Comparison of ENCODE assay signal across 8 cellular contexts in genomic region chr15:77959094-77959879, GRCh38.
DNase-seq lines count a peak whose midpoint lies in the region; ATAC-seq and TF ChIP-seq lines count a peak whose summit lies in the region.

No MANE protein-coding gene starts in this region.

- no peaks in the 10 kb centered on the region for H3K9me3 Mint-ChIP-seq in activated T-cell treated with anti-CD3 and anti-CD28 coated beads, Interleukin-2, amount 50 U/mL, for 4 hours

- H4K20me1 ChIP-seq in fibroblast of lung (ENCODE audit: control insufficient read depth, extremely low read depth, insufficient read depth, low read length) (no peaks in the 10 kb centered on the region), neural cell (ENCODE audit: insufficient read depth) (no peaks in the 10 kb centered on the region)

- no peaks in the 10 kb centered on the region for H3K4me1 ChIP-seq in fibroblast of lung (ENCODE audit: control insufficient read depth, extremely low read depth, insufficient read depth, low read length)

- POLR2A ChIA-PET in AG04449 (lab: Yijun Ruan, JAX): interaction anchor here (0.6 kb wide), 1 partner anchor 151 kb away, joined by 3 read pairs; no protein-coding TSS in a partner anchor

- H3K79me2 ChIP-seq in fibroblast of lung (ENCODE audit: control insufficient read depth, insufficient read depth, low read length): no peaks in the 10 kb centered on the region
- H3K79me2 ChIP-seq in neural cell (replicated peaks; ENCODE audit: insufficient read depth, low read length): no peaks in the 10 kb centered on the region

- no peak overlapping the region for H3K4me3 Mint-ChIP-seq in activated T-cell treated with anti-CD3 and anti-CD28 coated beads, Interleukin-2, amount 50 U/mL, for 4 hours

- H3K36me3 Mint-ChIP-seq in activated T-cell treated with anti-CD3 and anti-CD28 coated beads, Interleukin-2, amount 50 U/mL, for 4 hours (ENCODE audit: insufficient read depth): no peaks in the 10 kb centered on the region

- no peaks in the 10 kb centered on the region for H3K9me2 ChIP-seq in neural cell (ENCODE audit: insufficient read depth, low read length)

- H3K9ac ChIP-seq in fibroblast of lung (ENCODE audit: insufficient read depth, low read length): no peak overlapping the region
- no peak overlapping the region for H3K9ac ChIP-seq in neural cell (ENCODE audit: low read length)

- H2AFZ ChIP-seq in fibroblast of lung (ENCODE audit: low read length): no peak overlapping the region
- H2AFZ ChIP-seq in neural cell (ENCODE audit: low read depth, low read length): no peak overlapping the region

- H3F3A ChIP-seq in neural cell (ENCODE audit: insufficient read depth, low read length, poor library complexity, severe bottlenecking): no peaks in the 10 kb centered on the region

- H3K27ac ChIP-seq in fibroblast of lung (ENCODE audit: insufficient read depth, low read length) (no peak overlapping the region), neural cell (ENCODE audit: low read length) (no peak overlapping the region)

- peak; percentile 90 for TF ChIP-seq RAD21 in neural cell (conservative IDR thresholded peaks at IDR 0.05)

- H3K9me3 ChIP-seq in fibroblast of lung (ENCODE audit: control insufficient read depth, insufficient read depth, low read depth, low read length): no peaks in the 10 kb centered on the region
- no peaks in the 10 kb centered on the region for H3K9me3 ChIP-seq in neural cell (ENCODE audit: low read length)

- H3K27me3 ChIP-seq in fibroblast of lung (ENCODE audit: control insufficient read depth, insufficient read depth, low read length) (peaks cover 9% of the 10 kb centered on the region), neural cell (ENCODE audit: insufficient read depth, low read depth, low read length) (no peaks in the 10 kb centered on the region)

- H3K36me3 ChIP-seq in fibroblast of lung (ENCODE audit: control insufficient read depth, insufficient read depth, low read length): no peaks in the 10 kb centered on the region
- H3K36me3 ChIP-seq in neural cell (ENCODE audit: insufficient read depth, low read length): no peaks in the 10 kb centered on the region

- CTCF ChIA-PET in AG04449 (lab: Yijun Ruan, JAX): interaction anchor here (0.6 to 7.2 kb wide), 49 partner anchors 9 to 458 kb away, joined by 3 to 330 read pairs (median 4); partner anchors contain the start of genes IDH3A and SH2D7

- TF ChIP-seq CTCF in AG04449 (IDR thresholded peaks at IDR 0.05; ENCODE audit: insufficient read depth, low read length, missing control alignments): peak; percentile 92
- peak; percentile 96 to 97 for TF ChIP-seq CTCF in fibroblast of lung (conservative IDR thresholded peaks at IDR 0.05 in 1 of 2, IDR thresholded peaks at IDR 0.05 in 1 of 2; ENCODE audit: low read depth in 1 of 2, low read length in 2 of 2)
- TF ChIP-seq CTCF in neural cell (IDR thresholded peaks at IDR 0.05; ENCODE audit: poor library complexity, severe bottlenecking): peak; percentile 93

- DNase-seq in AG04449 (ENCODE audit: low read depth, low spot score) (no peak), HPDE6-E6E7 (ENCODE audit: extremely low spot score) (peak; percentile 71), OCI-M2 (lab: John Stamatoyannopoulos, UW; ENCODE audit: unreplicated experiment) (peak; percentile 9), fibroblast of lung (ENCODE audit: low read depth in 2 of 2) (peak; percentile 46 to 60)
- DNase-seq in activated T-cell treated with anti-CD3 and anti-CD28 coated beads, Interleukin-2, amount 50 U/mL, for 4 hours: peak; percentile 75
- DNase-seq in stimulated activated naive CD4-positive, alpha-beta T cell treated with Interleukin-2 at 50 U/mL for 16 hours (lab: John Stamatoyannopoulos, UW): peak; percentile 63

- TF ChIP-seq EP300 in neural cell (conservative IDR thresholded peaks at IDR 0.05; ENCODE audit: poor library complexity, severe bottlenecking): no peak

- H3K4me3 ChIP-seq in AG04449 (ENCODE audit: low read depth, low read length) (peak overlapping the region; percentile 34), fibroblast of lung (replicated peaks in 1 of 4; ENCODE audit: control extremely low read depth in 1 of 4, insufficient read depth in 1 of 4, low read depth in 3 of 4, low read length in 4 of 4) (peak overlapping the region in 3 of 4 experiments; percentile 22 to 42 (median 42)), neural cell (ENCODE audit: low read length) (no peak overlapping the region)

- H3K4me1 Mint-ChIP-seq in activated T-cell treated with anti-CD3 and anti-CD28 coated beads, Interleukin-2, amount 50 U/mL, for 4 hours (ENCODE audit: low read depth): peaks cover 6% of the 10 kb centered on the region

- ATAC-seq in GM18517 (IDR thresholded peaks at IDR 0.05; ENCODE audit: unreplicated experiment): peak; percentile 63
- ATAC-seq in activated T-cell treated with anti-CD3 and anti-CD28 coated beads, Interleukin-2, amount 50 U/mL, for 4 hours: peak; percentile 97 to 99

- H3K27me3 Mint-ChIP-seq in activated T-cell treated with anti-CD3 and anti-CD28 coated beads, Interleukin-2, amount 50 U/mL, for 4 hours (ENCODE audit: low read depth): peaks cover 7% of the 10 kb centered on the region

- H3K4me2 ChIP-seq in fibroblast of lung (ENCODE audit: extremely low read depth, insufficient read depth, low read length) (peak overlapping the region; percentile 68), neural cell (ENCODE audit: low read length) (no peak overlapping the region)

TF ChIP-seq in neural cell, 6 proteins besides CTCF, POLR2A, EP300 and RAD21:
- TF ChIP-seq SMC3 (conservative IDR thresholded peaks at IDR 0.05; ENCODE audit: poor library complexity) (peak; percentile 90), TAF1 (IDR thresholded peaks at IDR 0.05; ENCODE audit: low read depth) (no peak), EZH2 (IDR thresholded peaks at IDR 0.05; ENCODE audit: borderline replicate concordance, insufficient read depth, low read length, poor library complexity, severe bottlenecking) (no peak), MXI1 (conservative IDR thresholded peaks at IDR 0.05; ENCODE audit: poor library complexity, severe bottlenecking) (peak; percentile 20), POLR2AphosphoS5 (IDR thresholded peaks at IDR 0.05) (no peak), REST (IDR thresholded peaks at IDR 0.05; ENCODE audit: borderline replicate concordance) (no peak)
